In genomic region chr10:78942006-78942405, GRCh38 we compare ENCODE assay signal across 23 cellular contexts.
DNase-seq lines count a peak whose midpoint lies in the region; ATAC-seq and TF ChIP-seq lines count a peak whose summit lies in the region.
"Had no signal": no experiment of that assay in that cellular context is flagged by ENCODE, and none has a peak within 500 bp of the region (broad histone marks: within the 10 kb centered on the region; RNA-seq: fewer than 3 reads in every experiment).

No MANE protein-coding gene starts in this region.

- H3K27ac ChIP-seq in mesenchymal stem cell (ENCODE audit: low read length, poor library complexity, severe bottlenecking) (no peak overlapping the region), trophoblast cell (ENCODE audit: low read depth, low read length) (no peak overlapping the region)

- in situ Hi-C loops in astrocyte of the cerebellum (cut with HindIII; ENCODE audit: low sequenced_read_pairs) = no loop called here

- H3K4me1 ChIP-seq in mesenchymal stem cell (ENCODE audit: control insufficient read depth, insufficient read depth, low read depth, low read length) (peaks cover 34% of the 10 kb centered on the region), trophoblast cell (ENCODE audit: control insufficient read depth in 1 of 2, insufficient read depth in 2 of 2, low read length in 2 of 2) (peaks cover 8% of the 10 kb centered on the region in 2 experiments)
- H3K4me1 ChIP-seq: BE2C had no signal

- peaks cover 10% of the 10 kb centered on the region for H3K9me3 ChIP-seq in mesenchymal stem cell (ENCODE audit: control insufficient read depth, low read length)
- H3K9me3 ChIP-seq in trophoblast cell (ENCODE audit: insufficient read depth, low read depth, low read length) = no peaks in the 10 kb centered on the region
- H3K9me3 ChIP-seq: BE2C had no signal

- H3K4me3 ChIP-seq in AG10803 (ENCODE audit: low read length) (no peak overlapping the region), astrocyte of the cerebellum (ENCODE audit: low read depth, low read length) (no peak overlapping the region), mesenchymal stem cell (ENCODE audit: insufficient read depth in 1 of 2, low read depth in 1 of 2, low read length in 2 of 2) (no peak overlapping the region), trophoblast cell (ENCODE audit: low read depth, low read length) (no peak overlapping the region)
- H3K4me3 ChIP-seq: GM12878 had no signal

- no peak for TF ChIP-seq CTCF in AG10803 (conservative IDR thresholded peaks at IDR 0.05; ENCODE audit: low read length)
- TF ChIP-seq CTCF in astrocyte of the cerebellum (IDR thresholded peaks at IDR 0.05; ENCODE audit: low read depth, low read length, missing control alignments) = no peak

- H2BK12ac ChIP-seq in mesenchymal stem cell (ENCODE audit: low read length in 2 of 2) (peak overlapping the region in 1 of 2 experiments; percentile 52), trophoblast cell (ENCODE audit: low read length) (no peak overlapping the region)

- H3K27me3 ChIP-seq in mesenchymal stem cell (ENCODE audit: control insufficient read depth in 1 of 2, insufficient read depth in 1 of 2, low read length in 2 of 2) (peaks cover 0 to 16% of the 10 kb centered on the region in 2 experiments), trophoblast cell (ENCODE audit: insufficient read depth, low read length) (no peaks in the 10 kb centered on the region)
- H3K27me3 ChIP-seq: BE2C had no signal

- no peak overlapping the region for H2BK5ac ChIP-seq in mesenchymal stem cell (ENCODE audit: low read depth, low read length, poor library complexity, severe bottlenecking)
- H2BK5ac ChIP-seq in trophoblast cell (ENCODE audit: low read depth, low read length, poor library complexity) = no peak overlapping the region

- H3K4ac ChIP-seq in mesenchymal stem cell (ENCODE audit: low read depth in 1 of 2, low read length in 2 of 2) = no peak overlapping the region
- H3K4ac ChIP-seq in trophoblast cell (ENCODE audit: low read depth, low read length) = no peak overlapping the region

- H3K18ac ChIP-seq in mesenchymal stem cell (ENCODE audit: low read depth in 1 of 2, low read length in 2 of 2) (peak overlapping the region in 1 of 2 experiments; percentile 55), trophoblast cell (ENCODE audit: low read length) (no peak overlapping the region)

- H3K36me3 ChIP-seq in mesenchymal stem cell (ENCODE audit: control insufficient read depth in 1 of 2, insufficient read depth in 2 of 2, low read depth in 1 of 2, low read length in 2 of 2) (no peaks in the 10 kb centered on the region), trophoblast cell (ENCODE audit: control insufficient read depth in 1 of 2, insufficient read depth in 2 of 2, low read length in 2 of 2) (no peaks in the 10 kb centered on the region)
- H3K36me3 ChIP-seq: BE2C had no signal

- H3K14ac ChIP-seq in mesenchymal stem cell (ENCODE audit: low read length in 2 of 2) (no peak overlapping the region), trophoblast cell (ENCODE audit: low read length) (no peak overlapping the region)

- H2BK120ac ChIP-seq in mesenchymal stem cell (ENCODE audit: low read depth, low read length) = no peak overlapping the region
- H2BK120ac ChIP-seq in trophoblast cell (ENCODE audit: insufficient read depth, low read length, poor library complexity) = no peak overlapping the region

- ATAC-seq in HG03442 (IDR thresholded peaks at IDR 0.05; ENCODE audit: unreplicated experiment) = no peak
- ATAC-seq: GM12878, HCT116 had no signal

- H3K23ac ChIP-seq in mesenchymal stem cell (ENCODE audit: low read length in 2 of 2) (no peak overlapping the region), trophoblast cell (ENCODE audit: low read length) (no peak overlapping the region)

- H2AFZ ChIP-seq in mesenchymal stem cell (ENCODE audit: low read depth, low read length) (no peak overlapping the region), trophoblast cell (ENCODE audit: insufficient read depth, low read length, poor library complexity) (no peak overlapping the region)

- WGBS in mesenchymal stem cell = 80% methylated on average over 3 of the region's 4 CpGs
- no CpG with 5 or more reads among the region's 4 CpGs for WGBS in trophoblast cell (ENCODE audit: extremely low coverage, insufficient coverage, insufficient read length)

- H3K79me1 ChIP-seq in mesenchymal stem cell (replicated peaks; ENCODE audit: low read length, poor library complexity, severe bottlenecking) (no peaks in the 10 kb centered on the region), trophoblast cell (ENCODE audit: low read length) (no peaks in the 10 kb centered on the region)

- DNase-seq in AG10803 (ENCODE audit: low read depth) (peak; percentile 81), astrocyte of the cerebellum (ENCODE audit: low read depth) (peak; percentile 89), fibroblast of peridontal ligament (ENCODE audit: extremely low read depth) (peak; percentile 58), mesenchymal stem cell (no peak), trophoblast cell (no peak), T1000 (lab: John Stamatoyannopoulos, UW) (no peak)
- DNase-seq in activated naive CD4-positive, alpha-beta T cell treated with Interleukin-2 at 50 U/mL for 16 hours = no peak
- DNase-seq: 8988T; BE2C; C1 segment of cervical spinal cord; CD4-positive, CD25-positive, alpha-beta regulatory T cell; CD8-positive, alpha-beta memory T cell; COR-L47; DMS 273 treated with DMSO at 0.1 percent for 48 hours; DMS53; DND-41; EL; GOT3; H7; HFFc6 had no signal

- peak overlapping the region; percentile 54 for H2BK15ac ChIP-seq in mesenchymal stem cell (ENCODE audit: low read depth, poor library complexity, severe bottlenecking)

- H2AK5ac ChIP-seq in mesenchymal stem cell (ENCODE audit: low read length, severe bottlenecking) (no peak overlapping the region), trophoblast cell (ENCODE audit: low read length) (no peak overlapping the region)

- H4K8ac ChIP-seq in mesenchymal stem cell (ENCODE audit: low read length) (no peak overlapping the region), trophoblast cell (ENCODE audit: low read depth, low read length) (no peak overlapping the region)

- H4K91ac ChIP-seq in mesenchymal stem cell (ENCODE audit: low read length) (no peak overlapping the region), trophoblast cell (ENCODE audit: low read depth, low read length) (no peak overlapping the region)

- no peaks in the 10 kb centered on the region for H3K79me2 ChIP-seq in trophoblast cell (ENCODE audit: control insufficient read depth, insufficient read depth, low read length, poor library complexity)

- H4K12ac ChIP-seq in trophoblast cell (ENCODE audit: low read depth, low read length) = no peak overlapping the region

- H3K4me2 ChIP-seq in mesenchymal stem cell (ENCODE audit: low read length, poor library complexity, severe bottlenecking) = no peak overlapping the region
- H3K4me2 ChIP-seq in trophoblast cell (ENCODE audit: low read length) = no peak overlapping the region

- H3K9ac ChIP-seq in mesenchymal stem cell (ENCODE audit: low read length) (no peak overlapping the region), trophoblast cell (ENCODE audit: low read length) (no peak overlapping the region)

Comparison
In these comparisons a context has a peak if more than half of its experiments do, and no peak if none do; other contexts are left out.
1. DNase-seq: peak in AG10803 (single experiment), astrocyte of the cerebellum (single experiment) and fibroblast of peridontal ligament (single experiment); none in mesenchymal stem cell (single experiment), activated naive CD4-positive, alpha-beta T cell treated with Interleukin-2 at 50 U/mL for 16 hours (single experiment), trophoblast cell (0 of 2) and T1000 (single experiment).